Comparison of ENCODE assay signal across 33 cellular contexts in genomic region chr19:11187409-11187808, GRCh38. TPM values are rescaled to one million over a fixed set of nuclear protein-coding genes. Genes with fewer than 3 reads are reported as not detected.
A peak's percentile ranks its signal among the peaks of the same experiment; 100 is the strongest.
DNase-seq lines count a peak whose midpoint lies in the region; ATAC-seq and TF ChIP-seq lines count a peak whose summit lies in the region.
"Had no signal": no experiment of that assay in that cellular context is flagged by ENCODE, and none has a peak within 500 bp of the region (broad histone marks: within the 10 kb centered on the region; RNA-seq: fewer than 3 reads in every experiment).

No MANE protein-coding gene starts in this region.

- 0 out of 2 replicates have a peak overlapping the region, but pooled peaks have one; percentile 16 for H3K4me2 ChIP-seq in BLaER1
- H3K4me2 ChIP-seq: A549 had no signal

- H3K27me3 Mint-ChIP-seq in mesothelial cell of epicardium (ENCODE audit: low read depth) = no peaks in the 10 kb centered on the region
- H3K27me3 Mint-ChIP-seq: activated naive CD4-positive, alpha-beta T cell treated with anti-CD3 and anti-CD28 coated beads, Interleukin-2, amount 50 U/mL, for 24 hours; CD4-positive, alpha-beta memory T cell had no signal

- H3K9ac ChIP-seq in BLaER1 (no peak overlapping the region), SK-N-MC (ENCODE audit: insufficient read length) (peak overlapping the region; percentile 67), rectal smooth muscle tissue (ENCODE audit: low read length) (no peak overlapping the region)

- peaks cover 6% of the 10 kb centered on the region for H3K4me1 Mint-ChIP-seq in mesothelial cell of epicardium
- H3K4me1 Mint-ChIP-seq: activated naive CD4-positive, alpha-beta T cell treated with anti-CD3 and anti-CD28 coated beads, Interleukin-2, amount 50 U/mL, for 24 hours; CD4-positive, alpha-beta memory T cell had no signal

- peaks cover 47% of the 10 kb centered on the region for H3K36me3 ChIP-seq in BLaER1
- H3K36me3 ChIP-seq in SK-N-MC (ENCODE audit: insufficient read depth, low read length) = peaks cover 42% of the 10 kb centered on the region
- H3K36me3 ChIP-seq in rectal smooth muscle tissue (ENCODE audit: control insufficient read depth, insufficient read depth, low read length) = peaks cover 8% of the 10 kb centered on the region
- H3K36me3 ChIP-seq: colonic mucosa had no signal

- H3K9me3 ChIP-seq in BLaER1 (peaks cover 9% of the 10 kb centered on the region), SK-N-MC (ENCODE audit: low read depth, low read length) (0 out of 2 replicates have a peak, but pooled peaks cover 3% of the 10 kb centered on the region)
- H3K9me3 ChIP-seq: colonic mucosa, Peyer's patch had no signal

- H3K36me3 Mint-ChIP-seq in mesothelial cell of epicardium = peaks cover 32% of the 10 kb centered on the region
- H3K36me3 Mint-ChIP-seq: activated naive CD4-positive, alpha-beta T cell treated with anti-CD3 and anti-CD28 coated beads, Interleukin-2, amount 50 U/mL, for 24 hours; CD4-positive, alpha-beta memory T cell had no signal

- H3K27ac Mint-ChIP-seq in mesothelial cell of epicardium = peak overlapping the region; percentile 32
- H3K27ac Mint-ChIP-seq: activated CD8-positive, alpha-beta T cell treated with anti-CD3 and anti-CD28 coated beads, Interleukin-2, amount 10 ng/mL, durations not matched to agents 7 days and 5 days; activated naive CD4-positive, alpha-beta T cell treated with anti-CD3 and anti-CD28 coated beads, Interleukin-2, amount 50 U/mL, for 24 hours; CD4-positive, alpha-beta memory T cell had no signal

- no peak overlapping the region for H3K4me3 Mint-ChIP-seq in mesothelial cell of epicardium
- H3K4me3 Mint-ChIP-seq: activated CD8-positive, alpha-beta T cell treated with anti-CD3 and anti-CD28 coated beads, Interleukin-2, amount 10 ng/mL, durations not matched to agents 7 days and 5 days; activated naive CD4-positive, alpha-beta T cell treated with anti-CD3 and anti-CD28 coated beads, Interleukin-2, amount 50 U/mL, for 24 hours; CD4-positive, alpha-beta memory T cell had no signal

- peak; percentile 51 for DNase-seq in SK-N-MC (ENCODE audit: low read depth, low spot score)
- no peak for DNase-seq in mesothelial cell of epicardium (ENCODE audit: low spot score in 2 of 2, unreplicated experiment in 2 of 2)
- no peak for DNase-seq in A172 (ENCODE audit: low spot score)
- DNase-seq: activated CD8-positive, alpha-beta T cell treated with anti-CD3 and anti-CD28 coated beads, Interleukin-2, amount 10 ng/mL, durations not matched to agents 7 days and 5 days; activated T-cell treated with anti-CD3 and anti-CD28 coated beads for 4 hours; amniotic stem cell; CD4-positive, alpha-beta memory T cell; colonic mucosa; effector CD8-positive, alpha-beta T cell; EL; H7; mesendoderm; NCI-H1417; NCI-H2029 treated with DMSO at 0.1 percent for 48 hours; NCI-H2227 treated with DMSO at 0.1 percent for 48 hours; NCI-H526; nucleus accumbens; Peyer's patch; SIG-M5; stimulated activated naive CD4-positive, alpha-beta T cell had no signal

- H3K4me3 ChIP-seq in BLaER1 = no peak overlapping the region
- H3K4me3 ChIP-seq in SK-N-MC = peak overlapping the region; percentile 57
- no peak overlapping the region for H3K4me3 ChIP-seq in rectal smooth muscle tissue (ENCODE audit: low read length)
- H3K4me3 ChIP-seq: A549, colonic mucosa, Peyer's patch, skin epidermis had no signal

- H3K27ac ChIP-seq in BLaER1 (no peak overlapping the region), SK-N-MC (peak overlapping the region; percentile 94), rectal smooth muscle tissue (ENCODE audit: low read depth, low read length) (peak overlapping the region; percentile 69)
- H3K27ac ChIP-seq: A549, colonic mucosa, epithelial cell of prostate, skin epidermis had no signal

- ATAC-seq in GM19351 (IDR thresholded peaks at IDR 0.05; ENCODE audit: unreplicated experiment) (no peak), HG02840 (IDR thresholded peaks at IDR 0.05; ENCODE audit: low FRiP score, unreplicated experiment) (no peak)
- ATAC-seq in activated CD4-positive, CD25-positive, alpha-beta regulatory T cell treated with anti-CD3 and anti-CD28 coated beads, Interleukin-2, amount 50 U/mL, for 24 hours = no peak
- ATAC-seq: A549; activated CD8-positive, alpha-beta T cell treated with anti-CD3 and anti-CD28 coated beads, Interleukin-2, amount 10 ng/mL, durations not matched to agents 7 days and 5 days; left lobe of liver had no signal

- H3K4me1 ChIP-seq in BLaER1 = peaks cover 64% of the 10 kb centered on the region
- peaks cover 30% of the 10 kb centered on the region for H3K4me1 ChIP-seq in rectal smooth muscle tissue (ENCODE audit: control insufficient read depth, insufficient read depth, low read length)
- H3K4me1 ChIP-seq: colonic mucosa had no signal

- no peaks in the 10 kb centered on the region for H3K27me3 ChIP-seq in BLaER1
- H3K27me3 ChIP-seq in rectal smooth muscle tissue (ENCODE audit: control insufficient read depth, insufficient read depth, low read length) = no peaks in the 10 kb centered on the region
- H3K27me3 ChIP-seq: colonic mucosa, Peyer's patch had no signal

- H4K20me1 ChIP-seq in BLaER1 = no peaks in the 10 kb centered on the region

- H3K9me3 Mint-ChIP-seq in mesothelial cell of epicardium = peaks cover 5% of the 10 kb centered on the region
- H3K9me3 Mint-ChIP-seq: activated naive CD4-positive, alpha-beta T cell treated with anti-CD3 and anti-CD28 coated beads, Interleukin-2, amount 50 U/mL, for 24 hours; CD4-positive, alpha-beta memory T cell had no signal

- no peak for TF ChIP-seq CTCF in mesothelial cell of epicardium (IDR thresholded peaks at IDR 0.05; ENCODE audit: unreplicated experiment)

RNA-seq across cellular contexts. Expression of gene KANK2, which starts 9.9 kb away (rescaled TPM):
- total RNA-seq in mesothelial cell of epicardium = 84.3 to 85.3 TPM (median 84.7 TPM) in 3 replicates
- total RNA-seq in A172 (2014; rRNA removed; shearing (Covaris generic)) = 135 and 144 TPM in 2 replicates

RNA-seq across cellular contexts. Expression of gene SPC24, which starts 31.8 kb away (rescaled TPM):
- 16.3 to 22.0 TPM (median 20.6 TPM) in 3 replicates for total RNA-seq in mesothelial cell of epicardium
- total RNA-seq in A172 (2014; rRNA removed; shearing (Covaris generic)) = 109 and 113 TPM in 2 replicates

RNA-seq across cellular contexts. Expression of gene ANGPTL8, which starts 52.0 kb away (rescaled TPM):
- total RNA-seq in mesothelial cell of epicardium = 0.25 to 0.84 TPM (median 0.29 TPM) in 3 replicates
- not detected in 2 replicates for total RNA-seq in A172 (2014; rRNA removed; shearing (Covaris generic))
- total RNA-seq: activated CD8-positive, alpha-beta T cell treated with anti-CD3 and anti-CD28 coated beads, Interleukin-2, amount 10 ng/mL, durations not matched to agents 7 days and 5 days; CD4-positive, alpha-beta memory T cell; colonic mucosa; H7; myocyte; Peyer's patch; renal cortical epithelial cell; temporal lobe had no signal
